Comparison of ENCODE assay signal across 16 cellular contexts in genomic region chr5:2015116-2015848, GRCh38.
"Had no signal": no experiment of that assay in that cellular context is flagged by ENCODE, and none has a peak within 500 bp of the region (broad histone marks: within the 10 kb centered on the region; RNA-seq: fewer than 3 reads in every experiment).

No MANE protein-coding gene starts in this region.

- H3K4me3 ChIP-seq: colonic mucosa, esophagus muscularis mucosa, stomach, testis, upper lobe of right lung had no signal

- H3K4me3 Mint-ChIP-seq: activated CD4-positive, alpha-beta memory T cell treated with anti-CD3 and anti-CD28 coated beads for 36 hours; activated T-cell treated with anti-CD3 and anti-CD28 coated beads, Interleukin-2, amount 50 U/mL, for 4 hours; memory B cell; T-cell had no signal

- H3K27ac Mint-ChIP-seq: activated CD4-positive, alpha-beta memory T cell treated with anti-CD3 and anti-CD28 coated beads for 36 hours; activated naive CD4-positive, alpha-beta T cell treated with anti-CD3 and anti-CD28 coated beads, Interleukin-2, amount 50 U/mL, for 72 hours; memory B cell; T-cell had no signal

- DNase-seq: activated CD4-positive, alpha-beta memory T cell treated with anti-CD3 and anti-CD28 coated beads for 36 hours; activated effector memory CD4-positive, alpha-beta T cell treated with Interleukin-2 at 50 U/mL for 16 hours; activated T-cell treated with anti-CD3 and anti-CD28 coated beads, Interleukin-2, amount 50 U/mL, for 4 hours; colonic mucosa; hypothalamus; kidney glomerular epithelial cell; left ventricle myocardium superior; stimulated activated CD4-positive, alpha-beta T cell treated with anti-CD3 and anti-CD28 coated beads, Interleukin-1b, Interleukin-23, amount 100 ng/mL, for 48 hours; stomach; T-cell; T1000; testis; upper lobe of right lung had no signal

- ATAC-seq: activated naive CD4-positive, alpha-beta T cell treated with anti-CD3 and anti-CD28 coated beads, Interleukin-2, amount 50 U/mL, for 72 hours; activated T-cell treated with anti-CD3 and anti-CD28 coated beads, Interleukin-2, amount 50 U/mL, for 4 hours; left ventricle myocardium superior; T-cell; upper lobe of right lung had no signal

- H3K27me3 ChIP-seq: colonic mucosa, stomach, testis, upper lobe of right lung had no signal

- H3K4me1 Mint-ChIP-seq: memory B cell, T-cell had no signal

- H3K9me3 ChIP-seq: colonic mucosa, esophagus muscularis mucosa, stomach, testis, upper lobe of right lung had no signal

- H3K9me3 Mint-ChIP-seq: activated CD4-positive, alpha-beta memory T cell treated with anti-CD3 and anti-CD28 coated beads for 36 hours; activated naive CD4-positive, alpha-beta T cell treated with anti-CD3 and anti-CD28 coated beads, Interleukin-2, amount 50 U/mL, for 72 hours; activated T-cell treated with anti-CD3 and anti-CD28 coated beads, Interleukin-2, amount 50 U/mL, for 4 hours; memory B cell; T-cell had no signal

- H3K4me1 ChIP-seq: colonic mucosa, esophagus muscularis mucosa, stomach, testis, upper lobe of right lung had no signal

- H3K36me3 ChIP-seq: colonic mucosa, esophagus muscularis mucosa, stomach, upper lobe of right lung had no signal

- H3K36me3 Mint-ChIP-seq: activated CD4-positive, alpha-beta memory T cell treated with anti-CD3 and anti-CD28 coated beads for 36 hours; activated naive CD4-positive, alpha-beta T cell treated with anti-CD3 and anti-CD28 coated beads, Interleukin-2, amount 50 U/mL, for 72 hours; memory B cell; T-cell had no signal

- H3K27ac ChIP-seq: colonic mucosa, esophagus muscularis mucosa, stomach, testis, upper lobe of right lung had no signal
